21 cellular contexts compared by ENCODE assay signal in the genomic region with DNA sequence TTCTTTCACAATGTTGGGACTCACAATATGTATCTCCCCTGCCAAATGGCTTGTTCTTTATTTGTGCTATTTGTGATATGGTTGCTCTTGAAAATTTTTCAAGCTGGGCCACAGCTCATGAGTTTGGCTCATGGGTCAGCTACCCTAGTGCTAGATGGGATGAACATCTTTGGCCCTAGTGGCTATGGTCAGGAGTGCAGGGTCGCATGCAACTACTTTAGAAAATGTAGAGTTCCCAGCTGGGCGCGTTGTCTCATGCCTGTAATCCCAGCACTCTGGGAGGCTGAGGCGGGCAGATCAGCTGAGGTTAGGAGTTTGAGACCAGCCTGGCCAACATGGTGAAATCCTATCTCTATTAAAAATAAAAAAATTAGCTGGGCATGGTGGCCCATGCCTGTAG. TPM values are rescaled to one million over a fixed set of nuclear protein-coding genes. Genes with fewer than 3 reads are reported as not detected.
DNase-seq lines count a peak whose midpoint lies in the region; ATAC-seq and TF ChIP-seq lines count a peak whose summit lies in the region.
"Had no signal": no experiment of that assay in that cellular context is flagged by ENCODE, and none has a peak within 500 bp of the region (broad histone marks: within the 10 kb centered on the region; RNA-seq: fewer than 3 reads in every experiment).

No MANE protein-coding gene starts in this region.

- H3K4me1 ChIP-seq in Karpas-422 (ENCODE audit: low read length) (no peaks in the 10 kb centered on the region), endodermal cell (ENCODE audit: control insufficient read depth, insufficient read depth, low read length) (no peaks in the 10 kb centered on the region), ascending aorta (no peaks in the 10 kb centered on the region), psoas muscle (no peaks in the 10 kb centered on the region)
- H3K4me1 ChIP-seq: esophagus squamous epithelium, heart left ventricle, left ventricle myocardium inferior had no signal

- H3K9me3 Mint-ChIP-seq in endodermal cell, result no peaks in the 10 kb centered on the region
- H3K9me3 Mint-ChIP-seq: activated naive CD8-positive, alpha-beta T cell treated with anti-CD3 and anti-CD28 coated beads, Interleukin-2, amount 50 U/mL, for 24 hours; immature natural killer cell had no signal

- intact Hi-C loops in ascending aorta (cut with DNase I), result no loop called here
- intact Hi-C loops in psoas muscle (cut with DNase I), result no loop called here

- no peaks in the 10 kb centered on the region for H3K4me1 Mint-ChIP-seq in endodermal cell

- WGBS in endodermal cell (ENCODE audit: insufficient coverage in 1 of 2, insufficient read length in 1 of 2), 2 experiments, result 94 to 100% methylated on average over 2 to 4 of the region's 4 CpGs
- WGBS in psoas muscle, 3 donors, result 96 to 98% (median 97%) methylated on average over 4 of the region's 4 CpGs

- H3K36me3 Mint-ChIP-seq in endodermal cell (ENCODE audit: low read depth), result no peaks in the 10 kb centered on the region

- H3K9me3 ChIP-seq in Karpas-422 (ENCODE audit: low read length), result no peaks in the 10 kb centered on the region
- H3K9me3 ChIP-seq in endodermal cell (ENCODE audit: control insufficient read depth, low read length), result no peaks in the 10 kb centered on the region
- no peaks in the 10 kb centered on the region for H3K9me3 ChIP-seq in ascending aorta
- no peaks in the 10 kb centered on the region for H3K9me3 ChIP-seq in psoas muscle
- H3K9me3 ChIP-seq: esophagus squamous epithelium, heart left ventricle, left ventricle myocardium inferior, mucosa of descending colon had no signal

- H3K36me3 ChIP-seq in Karpas-422 (ENCODE audit: insufficient read depth, low read length) (no peaks in the 10 kb centered on the region), endodermal cell (ENCODE audit: control insufficient read depth, insufficient read depth, low read length) (no peaks in the 10 kb centered on the region), ascending aorta (no peaks in the 10 kb centered on the region), psoas muscle (ENCODE audit: insufficient read depth in 1 of 2, low read depth in 1 of 2) (no peaks in the 10 kb centered on the region)
- H3K36me3 ChIP-seq: esophagus squamous epithelium, heart left ventricle, left ventricle myocardium inferior had no signal

- no peak overlapping the region for H3K4me2 ChIP-seq in Karpas-422 (ENCODE audit: low read depth, low read length, poor library complexity, severe bottlenecking)

- ATAC-seq in HG03039 (IDR thresholded peaks at IDR 0.05; ENCODE audit: unreplicated experiment), result no peak
- ATAC-seq in psoas muscle, result no peak
- ATAC-seq: activated naive CD8-positive, alpha-beta T cell treated with anti-CD3 and anti-CD28 coated beads, Interleukin-2, amount 50 U/mL, for 24 hours; heart left ventricle; mucosa of descending colon had no signal

- H3K4me3 ChIP-seq in Karpas-422 (ENCODE audit: low read length) (no peak overlapping the region), endodermal cell (ENCODE audit: low read length) (no peak overlapping the region), retinal pigment epithelial cell (ENCODE audit: low read length) (no peak overlapping the region), ascending aorta (no peak overlapping the region), psoas muscle (no peak overlapping the region)
- H3K4me3 ChIP-seq: esophagus squamous epithelium, heart left ventricle, left ventricle myocardium inferior, mucosa of descending colon had no signal

- H3K27ac ChIP-seq in Karpas-422 (ENCODE audit: low read length) (no peak overlapping the region), endodermal cell (ENCODE audit: low read depth, low read length) (no peak overlapping the region), ascending aorta (no peak overlapping the region), psoas muscle (no peak overlapping the region)
- H3K27ac ChIP-seq: esophagus squamous epithelium, left ventricle myocardium inferior had no signal

- H3K27me3 Mint-ChIP-seq in endodermal cell (ENCODE audit: insufficient read depth), result no peaks in the 10 kb centered on the region
- H3K27me3 Mint-ChIP-seq: activated naive CD8-positive, alpha-beta T cell treated with anti-CD3 and anti-CD28 coated beads, Interleukin-2, amount 50 U/mL, for 24 hours had no signal

- H3K9me2 ChIP-seq in Karpas-422 (replicated peaks; ENCODE audit: insufficient read depth, low read length), result no peaks in the 10 kb centered on the region

- H4K20me1 ChIP-seq in Karpas-422 (ENCODE audit: insufficient read depth, low read depth, low read length), result no peaks in the 10 kb centered on the region

- H3K79me2 ChIP-seq in Karpas-422 (ENCODE audit: low read length), result no peaks in the 10 kb centered on the region

- H3K27ac Mint-ChIP-seq in endodermal cell, result no peak overlapping the region
- H3K27ac Mint-ChIP-seq: activated CD4-positive, alpha-beta T cell treated with anti-CD3 and anti-CD28 coated beads, Interleukin-2, amount 10 ng/mL, durations not matched to agents 24 days and 14 days; activated naive CD8-positive, alpha-beta T cell treated with anti-CD3 and anti-CD28 coated beads, Interleukin-2, amount 50 U/mL, for 24 hours; immature natural killer cell had no signal

- H3K27me3 ChIP-seq in Karpas-422 (ENCODE audit: low read length) (no peaks in the 10 kb centered on the region), endodermal cell (ENCODE audit: control insufficient read depth, insufficient read depth, low read length, poor library complexity, severe bottlenecking) (no peaks in the 10 kb centered on the region), ascending aorta (no peaks in the 10 kb centered on the region), psoas muscle (ENCODE audit: insufficient read depth in 3 of 3, low read length in 2 of 3) (no peaks in the 10 kb centered on the region)
- H3K27me3 ChIP-seq: esophagus squamous epithelium, heart left ventricle had no signal

- TF ChIP-seq CTCF in GM12872 (IDR thresholded peaks at IDR 0.05; ENCODE audit: insufficient read depth, low read depth, low read length) (peak; percentile 42), endodermal cell (conservative IDR thresholded peaks at IDR 0.05) (peak; percentile 54), retinal pigment epithelial cell (conservative IDR thresholded peaks at IDR 0.05; ENCODE audit: low read depth, low read length) (peak; percentile 20), ascending aorta (IDR thresholded peaks at IDR 0.05) (no peak), psoas muscle (IDR thresholded peaks at IDR 0.05) (no peak)

- no peak overlapping the region for H3K9ac ChIP-seq in Karpas-422 (ENCODE audit: low read length)
- H3K9ac ChIP-seq in endodermal cell (ENCODE audit: extremely low read depth, low read length, poor library complexity, severe bottlenecking), result no peak overlapping the region

- no peak overlapping the region for H3K4me3 Mint-ChIP-seq in endodermal cell
- H3K4me3 Mint-ChIP-seq: activated CD4-positive, alpha-beta T cell treated with anti-CD3 and anti-CD28 coated beads, Interleukin-2, amount 10 ng/mL, durations not matched to agents 24 days and 14 days; activated naive CD8-positive, alpha-beta T cell treated with anti-CD3 and anti-CD28 coated beads, Interleukin-2, amount 50 U/mL, for 24 hours; immature natural killer cell had no signal

- DNase-seq in Karpas-422 (peak; percentile 44), endodermal cell (peak; percentile 62), retinal pigment epithelial cell (ENCODE audit: low read depth) (no peak), ascending aorta (ENCODE audit: low spot score in 2 of 2) (no peak), MV-4-11 (lab: John Stamatoyannopoulos, UW) (no peak), psoas muscle (no peak)
- DNase-seq: activated CD4-positive, alpha-beta T cell treated with anti-CD3 and anti-CD28 coated beads, Interleukin-2, amount 10 ng/mL, durations not matched to agents 24 days and 14 days; activated CD8-positive, alpha-beta memory T cell treated with anti-CD3 and anti-CD28 coated beads, Interleukin-2, amount 50 U/mL, for 4 hours; activated naive CD8-positive, alpha-beta T cell treated with anti-CD3 and anti-CD28 coated beads, Interleukin-2, amount 50 U/mL, for 24 hours; caudate nucleus; COR-L47; esophagus squamous epithelium; heart left ventricle; immature natural killer cell; IMR-90; left ventricle myocardium inferior; mucosa of descending colon; NCI-H187 treated with DMSO at 0.1 percent for 48 hours; NCI-H446 treated with DMSO at 0.1 percent for 48 hours had no signal

- H2AFZ ChIP-seq in Karpas-422 (ENCODE audit: low read length), result no peak overlapping the region

RNA-seq across cellular contexts. Expression of gene POLR2M, which starts 55.8 kb away (rescaled TPM):
- total RNA-seq in Karpas-422 (2014; rRNA removed; shearing (Covaris generic); ENCODE audit: low replicate concordance), result 221 and 672 TPM in 2 replicates
- total RNA-seq in endodermal cell, result 10 to 100 TPM; 58.2 to 62.6 TPM
- 39.1 TPM for polyA plus RNA-seq in endodermal cell (2013, experiment 1 of 2)
- 34.7 TPM for polyA plus RNA-seq in endodermal cell (2013, experiment 2 of 2)
- 24.9 TPM for total RNA-seq in ascending aorta
- 100 to 1,000 TPM in 2 of 4 donors, 10 to 100 TPM in 2; 81.2 to 114 (median 94.2) TPM for total RNA-seq in psoas muscle
- 100 to 1,000 TPM in 2 of 3 donors, 10 to 100 TPM in 1; 78.0 to 403 (median 131) TPM for polyA plus RNA-seq in psoas muscle

Comparison
In these comparisons a context has a peak if more than half of its experiments do, and no peak if none do; other contexts are left out.
1. CTCF ChIP-seq: peak in GM12872 (single experiment), endodermal cell (single experiment) and retinal pigment epithelial cell (single experiment); none in ascending aorta (0 of 3) and psoas muscle (single experiment).
2. DNase-seq: peak in Karpas-422 (single experiment) and endodermal cell (single experiment); none in retinal pigment epithelial cell (single experiment), ascending aorta (0 of 2), MV-4-11 (single experiment) and psoas muscle (0 of 2).